In genomic region chr5:171416160-171417049, GRCh38 we compare ENCODE assay signal across 14 cellular contexts. TPM values are rescaled to one million over a fixed set of nuclear protein-coding genes. Genes with fewer than 3 reads are reported as not detected.
"Had no signal": no experiment of that assay in that cellular context is flagged by ENCODE, and none has a peak within 500 bp of the region (broad histone marks: within the 10 kb centered on the region; RNA-seq: fewer than 3 reads in every experiment).

No MANE protein-coding gene starts in this region.

- H3K4me3 ChIP-seq: thyroid gland had no signal

- H3K9me3 Mint-ChIP-seq: activated naive CD8-positive, alpha-beta T cell treated with anti-CD3 and anti-CD28 coated beads, Interleukin-2, amount 50 U/mL, for 24 hours; activated T-helper 17 cell treated with anti-CD3 and anti-CD28 coated beads, Interleukin-2, amount 50 U/mL, for 72 hours; naive thymus-derived CD8-positive, alpha-beta T cell; stimulated activated memory B cell treated with anti-CD40 and anti-IgM and Interleukin-4, amounts not matched to agents 10 μg/mL and 1 μg/mL and 100 μg/mL, for 72 hours had no signal

- H3K4me3 Mint-ChIP-seq: activated naive CD8-positive, alpha-beta T cell treated with anti-CD3 and anti-CD28 coated beads, Interleukin-2, amount 50 U/mL, for 24 hours; activated T-helper 17 cell treated with anti-CD3 and anti-CD28 coated beads, Interleukin-2, amount 50 U/mL, for 72 hours; naive thymus-derived CD8-positive, alpha-beta T cell; stimulated activated memory B cell treated with anti-CD40 and anti-IgM and Interleukin-4, amounts not matched to agents 10 μg/mL and 1 μg/mL and 100 μg/mL, for 72 hours had no signal

- H3K9me3 ChIP-seq: thyroid gland had no signal

- DNase-seq: activated naive CD4-positive, alpha-beta T cell treated with Interleukin-2 at 50 U/mL for 16 hours; activated naive CD8-positive, alpha-beta T cell treated with anti-CD3 and anti-CD28 coated beads, Interleukin-2, amount 50 U/mL, for 24 hours; aorta; cerebellar nuclear complex; effector CD8-positive, alpha-beta T cell; foreskin melanocyte; kidney glomerular epithelial cell; left ventricle myocardium superior; mesenchymal stem cell; naive thymus-derived CD8-positive, alpha-beta T cell; retina; thyroid gland had no signal

- H3K27ac Mint-ChIP-seq: activated naive CD8-positive, alpha-beta T cell treated with anti-CD3 and anti-CD28 coated beads, Interleukin-2, amount 50 U/mL, for 24 hours; activated T-helper 17 cell treated with anti-CD3 and anti-CD28 coated beads, Interleukin-2, amount 50 U/mL, for 72 hours; naive thymus-derived CD8-positive, alpha-beta T cell; stimulated activated memory B cell treated with anti-CD40 and anti-IgM and Interleukin-4, amounts not matched to agents 10 μg/mL and 1 μg/mL and 100 μg/mL, for 72 hours had no signal

- H3K27me3 ChIP-seq: thyroid gland had no signal

- ATAC-seq: activated naive CD8-positive, alpha-beta T cell treated with anti-CD3 and anti-CD28 coated beads, Interleukin-2, amount 50 U/mL, for 24 hours; activated T-helper 17 cell treated with anti-CD3 and anti-CD28 coated beads, Interleukin-2, amount 50 U/mL, for 72 hours; left ventricle myocardium superior; naive thymus-derived CD8-positive, alpha-beta T cell; stimulated activated memory B cell treated with anti-CD40 and anti-IgM and Interleukin-4, amounts not matched to agents 10 μg/mL and 1 μg/mL and 100 μg/mL, for 72 hours had no signal

RNA-seq across cellular contexts. Expression of gene FGF18, which starts 3.0 kb away (rescaled TPM):
- polyA plus RNA-seq: naive thymus-derived CD8-positive, alpha-beta T cell had no signal
